Comparison of ENCODE assay signal across 8 cellular contexts in the genomic region with DNA sequence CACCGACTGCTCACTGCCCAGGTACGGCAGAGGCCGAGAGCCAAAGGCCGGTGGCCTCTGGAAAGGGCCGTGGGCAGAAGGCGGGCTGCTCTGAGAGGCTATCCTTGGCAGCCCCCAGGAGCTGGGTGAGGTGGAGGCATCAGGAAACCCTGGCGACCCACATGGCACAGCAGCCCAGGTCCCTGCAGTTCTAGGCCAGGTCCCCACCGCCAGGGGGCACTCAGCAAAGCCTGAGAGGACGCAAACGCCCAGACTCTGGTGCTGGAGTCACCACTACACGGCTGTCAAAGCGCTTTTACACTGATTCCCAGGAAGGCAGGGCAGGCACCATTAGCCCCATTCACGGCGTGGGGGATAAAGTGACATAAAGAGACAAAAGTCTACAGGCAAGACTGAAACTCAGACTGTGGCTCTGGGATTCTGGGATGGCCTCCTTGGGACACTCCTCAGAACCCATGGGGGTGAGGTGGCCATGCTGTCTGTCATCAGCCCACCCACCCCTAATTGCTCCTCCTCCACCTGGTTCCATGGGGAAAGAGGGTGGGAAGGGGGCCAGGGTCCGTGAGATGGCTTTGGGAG. TPM values are rescaled to one million over a fixed set of nuclear protein-coding genes. Genes with fewer than 3 reads are reported as not detected.
DNase-seq lines count a peak whose midpoint lies in the region; ATAC-seq and TF ChIP-seq lines count a peak whose summit lies in the region.

No MANE protein-coding gene starts in this region.

- peak; percentile 94 for TF ChIP-seq CTCF in lower lobe of right lung (IDR thresholded peaks at IDR 0.05)

- DNase-seq in DMS153 treated with DMSO at 0.1 percent for 48 hours (lab: John Stamatoyannopoulos, UW; ENCODE audit: unreplicated experiment) (peak; percentile 83), NCI-H82 (lab: John Stamatoyannopoulos, UW) (peak; percentile 93), lower lobe of right lung (peak; percentile 90)
- DNase-seq in activated CD4-positive, alpha-beta memory T cell treated with anti-CD3 and anti-CD28 coated beads, Interleukin-2, amount 10 ng/mL, durations not matched to agents 7 days and 5 days = peak; percentile 88
- peak; percentile 84 for DNase-seq in effector CD4-positive, alpha-beta T cell
- DNase-seq in stimulated activated CD8-positive, alpha-beta memory T cell treated with anti-CD3 and anti-CD28 coated beads, Interleukin-12 subunit alpha, Interleukin-12 subunit beta, amount 100 ng/mL, for 1 hour (ENCODE audit: low read depth) = peak; percentile 79

- peaks cover 49% of the 10 kb centered on the region for H3K4me1 ChIP-seq in lower lobe of right lung

- no peaks in the 10 kb centered on the region for H3K36me3 Mint-ChIP-seq in activated CD4-positive, alpha-beta memory T cell treated with anti-CD3 and anti-CD28 coated beads, Interleukin-2, amount 10 ng/mL, durations not matched to agents 7 days and 5 days (ENCODE audit: low read depth)

- intact Hi-C loops in lower lobe of right lung (cut with DNase I) = no loop called here

- H3K4me1 Mint-ChIP-seq in activated CD4-positive, alpha-beta memory T cell treated with anti-CD3 and anti-CD28 coated beads, Interleukin-2, amount 10 ng/mL, durations not matched to agents 7 days and 5 days = peaks cover 14% of the 10 kb centered on the region

- CTCF ChIA-PET in activated CD4-positive, alpha-beta memory T cell treated with anti-CD3 and anti-CD28 coated beads, Interleukin-2, amount 10 ng/mL, durations not matched to agents 7 days and 5 days (lab: Charles Lee) = interaction anchor here (1.0 to 1.4 kb wide), 10 partner anchors 9 to 160 kb away, joined by 3 to 10 read pairs (median 3); partner anchors contain the start of genes NOL9 and ZBTB48

- no peaks in the 10 kb centered on the region for H3K9me3 ChIP-seq in lower lobe of right lung

- POLR2A ChIA-PET in activated CD4-positive, alpha-beta memory T cell treated with anti-CD3 and anti-CD28 coated beads, Interleukin-2, amount 10 ng/mL, durations not matched to agents 7 days and 5 days (lab: Charles Lee) = interaction anchor here (0.9 kb wide), 1 partner anchor 68 kb away, joined by 4 read pairs; the partner anchor contains the start of genes NOL9 and TAS1R1

- no peak overlapping the region for H3K27ac ChIP-seq in lower lobe of right lung

- H3K27me3 Mint-ChIP-seq in activated CD4-positive, alpha-beta memory T cell treated with anti-CD3 and anti-CD28 coated beads, Interleukin-2, amount 10 ng/mL, durations not matched to agents 7 days and 5 days = peaks cover 32% of the 10 kb centered on the region

- H3K4me3 ChIP-seq in lower lobe of right lung = peak overlapping the region; percentile 62

- no peaks in the 10 kb centered on the region for H3K9me3 Mint-ChIP-seq in activated CD4-positive, alpha-beta memory T cell treated with anti-CD3 and anti-CD28 coated beads, Interleukin-2, amount 10 ng/mL, durations not matched to agents 7 days and 5 days

- H3K27ac Mint-ChIP-seq in activated CD4-positive, alpha-beta memory T cell treated with anti-CD3 and anti-CD28 coated beads, Interleukin-2, amount 10 ng/mL, durations not matched to agents 7 days and 5 days = no peak overlapping the region

- no peaks in the 10 kb centered on the region for H3K36me3 ChIP-seq in lower lobe of right lung

- ATAC-seq in HG03159 (IDR thresholded peaks at IDR 0.05; ENCODE audit: unreplicated experiment) (peak; percentile 48), lower lobe of right lung (peak; percentile 76 to 78), HG03045 (IDR thresholded peaks at IDR 0.05; ENCODE audit: unreplicated experiment) (no peak)

- H3K27me3 ChIP-seq in lower lobe of right lung (ENCODE audit: low read depth) = peaks cover 32% of the 10 kb centered on the region

- no peak overlapping the region for H3K4me3 Mint-ChIP-seq in activated CD4-positive, alpha-beta memory T cell treated with anti-CD3 and anti-CD28 coated beads, Interleukin-2, amount 10 ng/mL, durations not matched to agents 7 days and 5 days

RNA-seq across cellular contexts. Expression of gene PLEKHG5, which starts 4.9 kb away (rescaled TPM):
- 1 to 10 TPM; 1.7 to 2.3 TPM for total RNA-seq in activated CD4-positive, alpha-beta memory T cell treated with anti-CD3 and anti-CD28 coated beads, Interleukin-2, amount 10 ng/mL, durations not matched to agents 7 days and 5 days
- total RNA-seq in lower lobe of right lung = 9.5 TPM

RNA-seq across cellular contexts. Expression of gene TNFRSF25, which starts 20.5 kb away (rescaled TPM):
- total RNA-seq in activated CD4-positive, alpha-beta memory T cell treated with anti-CD3 and anti-CD28 coated beads, Interleukin-2, amount 10 ng/mL, durations not matched to agents 7 days and 5 days = 10 to 100 TPM; 82.9 to 85.1 TPM
- total RNA-seq in lower lobe of right lung = 8.2 TPM
